In the genomic region with DNA sequence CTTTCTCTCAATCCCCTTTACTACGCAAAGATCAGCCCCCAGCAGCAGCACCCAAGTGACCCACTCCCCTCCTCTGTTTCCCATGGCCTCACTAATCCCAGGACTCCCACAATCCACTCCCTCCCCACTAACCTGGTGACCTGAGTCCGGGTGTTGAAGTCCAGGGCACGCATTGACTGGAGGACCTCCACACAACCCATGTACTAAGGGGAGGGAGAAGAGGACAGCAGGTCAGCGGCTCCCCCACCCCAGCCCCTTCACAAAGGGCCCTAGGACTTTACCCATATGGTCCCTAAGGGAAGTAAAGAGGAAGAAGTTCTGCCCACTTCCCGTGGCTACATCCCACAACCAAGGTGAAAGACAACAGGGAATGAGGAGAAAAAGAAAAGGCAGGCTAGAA, we compare ENCODE assay signal across 9 cellular contexts. TPM values are rescaled to one million over a fixed set of nuclear protein-coding genes. Genes with fewer than 3 reads are reported as not detected.
A peak's percentile ranks its signal among the peaks of the same experiment; 100 is the strongest.
DNase-seq lines count a peak whose midpoint lies in the region; ATAC-seq and TF ChIP-seq lines count a peak whose summit lies in the region.
"Had no signal": no experiment of that assay in that cellular context is flagged by ENCODE, and none has a peak within 500 bp of the region (broad histone marks: within the 10 kb centered on the region; RNA-seq: fewer than 3 reads in every experiment).

No MANE protein-coding gene starts in this region.

- H4K20me1 ChIP-seq in PC-3 (ENCODE audit: low read length) (no peaks in the 10 kb centered on the region), neural progenitor cell (ENCODE audit: low read depth) (peaks cover 13% of the 10 kb centered on the region)

- no TSS peak for BruUV-seq in PC-3 (replicated peaks; lab: Mats Ljungman, UMichigan)

- CTCF ChIA-PET in PC-3 (lab: Charles Lee): no interaction called here

- TF ChIP-seq CTCF in BE2C (IDR thresholded peaks at IDR 0.05; ENCODE audit: low read depth, low read length): no peak
- TF ChIP-seq CTCF in PC-3 (conservative IDR thresholded peaks at IDR 0.05; ENCODE audit: low read depth, low read length): no peak
- TF ChIP-seq CTCF in endodermal cell (conservative IDR thresholded peaks at IDR 0.05): no peak
- TF ChIP-seq CTCF in neural progenitor cell (IDR thresholded peaks at IDR 0.05): no peak

- H3K27ac ChIP-seq in PC-3 (ENCODE audit: low read length): no peak overlapping the region
- peak overlapping the region; percentile 11 for H3K27ac ChIP-seq in endodermal cell (ENCODE audit: low read depth, low read length)
- H3K27ac ChIP-seq in neural progenitor cell: peak overlapping the region; percentile 8

- H3K27me3 ChIP-seq in BE2C: no peaks in the 10 kb centered on the region
- H3K27me3 ChIP-seq in PC-3 (ENCODE audit: low read length): no peaks in the 10 kb centered on the region
- H3K27me3 ChIP-seq in endodermal cell (ENCODE audit: control insufficient read depth, insufficient read depth, low read length, poor library complexity, severe bottlenecking): no peaks in the 10 kb centered on the region
- no peaks in the 10 kb centered on the region for H3K27me3 ChIP-seq in neural progenitor cell

- H3K27ac Mint-ChIP-seq in endodermal cell (peak overlapping the region; percentile 85), neural progenitor cell (peak overlapping the region; percentile 38)

- intact Hi-C loops in PC-3 (cut with micrococcal nuclease): no loop called here

- ATAC-seq in PC-3 (no peak), esophagus mucosa (no peak)
- ATAC-seq: left lobe of liver had no signal

- DNase-seq in BE2C (no peak), PC-3 (no peak), endodermal cell (no peak), neural progenitor cell (ENCODE audit: low spot score) (no peak), GDM1 (lab: John Stamatoyannopoulos, UW) (no peak), NCI-H2227 (lab: John Stamatoyannopoulos, UW; ENCODE audit: unreplicated experiment) (no peak), globus pallidus (ENCODE audit: low spot score) (no peak)

- no peaks in the 10 kb centered on the region for H3K9me2 ChIP-seq in PC-3 (replicated peaks; ENCODE audit: low read length)

- H3K4me2 ChIP-seq in PC-3 (ENCODE audit: low read length) (peak overlapping the region; percentile 88; the same call in 1 of the 2 replicates), neural progenitor cell (peak overlapping the region; percentile 91)

- POLR2A ChIA-PET in PC-3 (lab: Charles Lee; ENCODE audit: unreplicated experiment): no interaction called here

- H3K36me3 Mint-ChIP-seq in endodermal cell (ENCODE audit: low read depth) (peaks cover 44% of the 10 kb centered on the region), neural progenitor cell (peaks cover 12% of the 10 kb centered on the region)

- H3K4me1 Mint-ChIP-seq in endodermal cell (peaks cover 37% of the 10 kb centered on the region), neural progenitor cell (peaks cover 40% of the 10 kb centered on the region)

- H3K4me3 Mint-ChIP-seq in endodermal cell (no peak overlapping the region), neural progenitor cell (peak overlapping the region; percentile 83)

- peaks cover 35% of the 10 kb centered on the region for H3K79me2 ChIP-seq in PC-3 (ENCODE audit: low read length)
- peaks cover 44% of the 10 kb centered on the region for H3K79me2 ChIP-seq in neural progenitor cell (ENCODE audit: low read depth)

- H3F3A ChIP-seq in PC-3 (ENCODE audit: low read length, unreplicated experiment) (peaks cover 9% of the 10 kb centered on the region), neural progenitor cell (ENCODE audit: low read depth) (peaks cover 36% of the 10 kb centered on the region)

- no peak overlapping the region for H2AFZ ChIP-seq in PC-3 (ENCODE audit: low read length)
- no peak overlapping the region for H2AFZ ChIP-seq in neural progenitor cell (replicated peaks)

- no peak overlapping the region for H3K9ac ChIP-seq in PC-3 (ENCODE audit: low read length)
- peak overlapping the region; percentile 39 for H3K9ac ChIP-seq in endodermal cell (ENCODE audit: extremely low read depth, low read length, poor library complexity, severe bottlenecking)
- peak overlapping the region; percentile 51 for H3K9ac ChIP-seq in neural progenitor cell

- H3K27me3 Mint-ChIP-seq in endodermal cell (ENCODE audit: insufficient read depth) (no peaks in the 10 kb centered on the region), neural progenitor cell (ENCODE audit: insufficient read depth, low read depth) (peaks cover 3% of the 10 kb centered on the region)

- H3K36me3 ChIP-seq in BE2C (peaks cover 40% of the 10 kb centered on the region), PC-3 (ENCODE audit: low read depth, low read length) (peaks cover 33% of the 10 kb centered on the region), endodermal cell (ENCODE audit: control insufficient read depth, insufficient read depth, low read length) (peaks cover 43% of the 10 kb centered on the region), neural progenitor cell (no peaks in the 10 kb centered on the region)

- H3K9me3 Mint-ChIP-seq in endodermal cell: no peaks in the 10 kb centered on the region
- no peaks in the 10 kb centered on the region for H3K9me3 Mint-ChIP-seq in neural progenitor cell

- 0 to 14% methylated on average over 1 to 4 of the region's 5 CpGs for WGBS in endodermal cell (ENCODE audit: insufficient coverage in 1 of 2, insufficient read length in 1 of 2), 2 experiments

- H3K4me1 ChIP-seq in BE2C: peaks cover 18% of the 10 kb centered on the region
- H3K4me1 ChIP-seq in PC-3 (ENCODE audit: insufficient read depth, low read length): peaks cover 37% of the 10 kb centered on the region
- peaks cover 3% of the 10 kb centered on the region for H3K4me1 ChIP-seq in endodermal cell (ENCODE audit: control insufficient read depth, insufficient read depth, low read length)
- peaks cover 35% of the 10 kb centered on the region for H3K4me1 ChIP-seq in neural progenitor cell

- H3K4me3 ChIP-seq in BE2C (ENCODE audit: low read depth, low read length) (peak overlapping the region; percentile 84), PC-3 (ENCODE audit: low read length) (0 out of 2 replicates have a peak overlapping the region, but pooled peaks have one; percentile 7), endodermal cell (ENCODE audit: low read length) (peak overlapping the region; percentile 91), neural progenitor cell (peak overlapping the region; percentile 51)

- H3K9me3 ChIP-seq in BE2C: no peaks in the 10 kb centered on the region
- H3K9me3 ChIP-seq in PC-3 (ENCODE audit: low read length): no peaks in the 10 kb centered on the region
- H3K9me3 ChIP-seq in endodermal cell (ENCODE audit: control insufficient read depth, low read length): no peaks in the 10 kb centered on the region
- H3K9me3 ChIP-seq in neural progenitor cell (ENCODE audit: low read depth): no peaks in the 10 kb centered on the region

RNA-seq across cellular contexts. Expression of gene SHC1, which starts 1.3 kb away (rescaled TPM):
- polyA plus RNA-seq in BE2C (2012; ENCODE audit: insufficient read depth, insufficient read length, low read depth): 263 TPM
- total RNA-seq in PC-3 (2014; rRNA removed): 106 and 107 TPM in 2 replicates
- total RNA-seq in endodermal cell: 100 to 1,000 TPM; 157 to 231 TPM
- 134 TPM for polyA plus RNA-seq in endodermal cell (2013, experiment 1 of 2)
- 135 TPM for polyA plus RNA-seq in endodermal cell (2013, experiment 2 of 2)
- total RNA-seq in neural progenitor cell (ENCODE audit: low replicate concordance): 69.0 and 86.5 TPM in 2 replicates
- total RNA-seq in esophagus mucosa: 68.0 TPM

RNA-seq across cellular contexts. Expression of gene CKS1B, which starts 5.2 kb away (rescaled TPM):
- polyA plus RNA-seq in BE2C (2012; ENCODE audit: insufficient read depth, insufficient read length, low read depth): 129 TPM
- total RNA-seq in PC-3 (2014; rRNA removed) (330 and 390 TPM in 2 replicates), endodermal cell (100 to 1,000 TPM; 145 to 229 TPM), neural progenitor cell (ENCODE audit: low replicate concordance) (210 and 297 TPM in 2 replicates), esophagus mucosa (74.5 TPM)
- polyA plus RNA-seq in endodermal cell (2013, experiment 1 of 2): 355 TPM
- polyA plus RNA-seq in endodermal cell (2013, experiment 2 of 2): 371 TPM

RNA-seq across cellular contexts. Expression of gene PYGO2, which starts 7.7 kb away (rescaled TPM):
- polyA plus RNA-seq in BE2C (2012; ENCODE audit: insufficient read depth, insufficient read length, low read depth): 57.8 TPM
- total RNA-seq in PC-3 (2014; rRNA removed) (41.7 and 43.3 TPM in 2 replicates), endodermal cell (10 to 100 TPM; 33.4 to 40.4 TPM), neural progenitor cell (ENCODE audit: low replicate concordance) (32.1 and 48.1 TPM in 2 replicates), esophagus mucosa (17.3 TPM)
- 35.0 TPM for polyA plus RNA-seq in endodermal cell (2013, experiment 1 of 2)
- polyA plus RNA-seq in endodermal cell (2013, experiment 2 of 2): 32.2 TPM

RNA-seq across cellular contexts. Expression of gene PBXIP1, which starts 13.3 kb away (rescaled TPM):
- polyA plus RNA-seq in BE2C (2012; ENCODE audit: insufficient read depth, insufficient read length, low read depth): 5.8 TPM
- total RNA-seq in PC-3 (2014; rRNA removed) (35.4 and 43.1 TPM in 2 replicates), endodermal cell (10 to 100 TPM; 42.5 to 61.3 TPM), neural progenitor cell (ENCODE audit: low replicate concordance) (21.4 and 64.0 TPM in 2 replicates), esophagus mucosa (9.2 TPM)
- polyA plus RNA-seq in endodermal cell (2013, experiment 1 of 2): 38.9 TPM
- polyA plus RNA-seq in endodermal cell (2013, experiment 2 of 2): 39.4 TPM

RNA-seq across cellular contexts. Expression of gene FLAD1, which starts 13.9 kb away (rescaled TPM):
- 183 TPM for polyA plus RNA-seq in BE2C (2012; ENCODE audit: insufficient read depth, insufficient read length, low read depth)
- total RNA-seq in PC-3 (2014; rRNA removed) (58.5 and 84.0 TPM in 2 replicates), endodermal cell (10 to 100 TPM; 61.9 to 65.0 TPM), neural progenitor cell (ENCODE audit: low replicate concordance) (19.3 and 47.4 TPM in 2 replicates), esophagus mucosa (29.6 TPM)
- 54.8 TPM for polyA plus RNA-seq in endodermal cell (2013, experiment 1 of 2)
- 47.4 TPM for polyA plus RNA-seq in endodermal cell (2013, experiment 2 of 2)

Comparison
In these comparisons a context has a peak if more than half of its experiments do, and no peak if none do; other contexts are left out.
1. H3K4me3 ChIP-seq: peak in every context shown above with its lines; median percentile 91 in endodermal cell; 84 in BE2C; 51 in neural progenitor cell; 7 in PC-3.